8 cellular contexts compared by ENCODE assay signal in genomic region chr9:76996700-76997099, GRCh38. TPM values are rescaled to one million over a fixed set of nuclear protein-coding genes. Genes with fewer than 3 reads are reported as not detected.
DNase-seq lines count a peak whose midpoint lies in the region; ATAC-seq and TF ChIP-seq lines count a peak whose summit lies in the region.

No MANE protein-coding gene starts in this region.

- H3K4me3 ChIP-seq in cardiac fibroblast (replicated peaks in 1 of 2; ENCODE audit: low read depth in 2 of 2, low read length in 2 of 2), result no peak overlapping the region

- ATAC-seq in HG03442 (IDR thresholded peaks at IDR 0.05; ENCODE audit: unreplicated experiment), result no peak
- no peak for ATAC-seq in GM21576 (IDR thresholded peaks at IDR 0.05; ENCODE audit: unreplicated experiment)

- DNase-seq in G401 (ENCODE audit: low spot score) (peak; percentile 50), cardiac fibroblast (ENCODE audit: low read depth in 2 of 2) (peak; percentile 55 to 61), medulla oblongata (ENCODE audit: extremely low spot score) (peak; percentile 45), NCI-H524 treated with DMSO at 0.1 percent for 48 hours (lab: John Stamatoyannopoulos, UW) (no peak), NCI-H1417 treated with DMSO at 0.1 percent for 48 hours (lab: John Stamatoyannopoulos, UW) (no peak)

- TF ChIP-seq CTCF in LNCAP (IDR thresholded peaks at IDR 0.05) (peak; percentile 53), cardiac fibroblast (IDR thresholded peaks at IDR 0.05; ENCODE audit: low read depth, low read length) (peak; percentile 82)

- in situ Hi-C loops in G401 (cut with HindIII; ENCODE audit: low sequenced_read_pairs), result no loop called here

RNA-seq across cellular contexts. Expression of gene FOXB2, which starts 22.8 kb away (rescaled TPM):
- not detected in 2 replicates for total RNA-seq in G401 (2014; rRNA removed; shearing (Covaris generic))

Comparison
In these comparisons a context has a peak if more than half of its experiments do, and no peak if none do; other contexts are left out.
1. DNase-seq: peak in G401 (single experiment), cardiac fibroblast (2 of 2) and medulla oblongata (single experiment); none in NCI-H524 treated with DMSO at 0.1 percent for 48 hours (single experiment) and NCI-H1417 treated with DMSO at 0.1 percent for 48 hours (single experiment).